Comparison of ENCODE assay signal across 1 cellular context in genomic region chr12:118016424-118017264, GRCh38.
A peak's percentile ranks its signal among the peaks of the same experiment; 100 is the strongest.
TF ChIP-seq lines count a peak whose summit lies in the region.

A gene with protein sequence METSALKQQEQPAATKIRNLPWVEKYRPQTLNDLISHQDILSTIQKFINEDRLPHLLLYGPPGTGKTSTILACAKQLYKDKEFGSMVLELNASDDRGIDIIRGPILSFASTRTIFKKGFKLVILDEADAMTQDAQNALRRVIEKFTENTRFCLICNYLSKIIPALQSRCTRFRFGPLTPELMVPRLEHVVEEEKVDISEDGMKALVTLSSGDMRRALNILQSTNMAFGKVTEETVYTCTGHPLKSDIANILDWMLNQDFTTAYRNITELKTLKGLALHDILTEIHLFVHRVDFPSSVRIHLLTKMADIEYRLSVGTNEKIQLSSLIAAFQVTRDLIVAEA (plus strand): TSS chr12:118016703. CDS start chr12:118016828, 125 bp downstream.

TF ChIP-seq in GM12878, 131 proteins besides CTCF, POLR2A, EP300 and RAD21 (continued from another document and continues in another):
- TF ChIP-seq KDM1A (IDR thresholded peaks at IDR 0.05; ENCODE audit: borderline replicate concordance) (no peak), MYC (IDR thresholded peaks at IDR 0.05; ENCODE audit: insufficient read depth, insufficient read length, insufficient replicate concordance, low read length, severe bottlenecking) (no peak), FOS (IDR thresholded peaks at IDR 0.05; ENCODE audit: borderline replicate concordance, extremely low read depth, insufficient read length) (no peak), LARP7 (IDR thresholded peaks at IDR 0.05) (no peak; the same call in 1 of the 2 replicates), TCF7 (IDR thresholded peaks at IDR 0.05; ENCODE audit: borderline replicate concordance) (no peak), SREBF2 (IDR thresholded peaks at IDR 0.05; ENCODE audit: low read length) (no peak), CHD4 (IDR thresholded peaks at IDR 0.05) (no peak), ELK1 (IDR thresholded peaks at IDR 0.05; ENCODE audit: low read depth, low read length) (peak; percentile 25; the same call in 1 of the 2 replicates), PAX8 (IDR thresholded peaks at IDR 0.05) (no peak), KAT2A (conservative IDR thresholded peaks at IDR 0.05; ENCODE audit: control insufficient read depth, low read depth, low read length) (no peak), CUX1 (IDR thresholded peaks at IDR 0.05; ENCODE audit: insufficient replicate concordance, low read depth, low read length) (no peak), CEBPZ (IDR thresholded peaks at IDR 0.05; ENCODE audit: low read depth, low read length) (no peak), CHD2 (IDR thresholded peaks at IDR 0.05; ENCODE audit: borderline replicate concordance, low read depth, low read length) (peak; percentile 100), GABPA (IDR thresholded peaks at IDR 0.05; ENCODE audit: low read depth) (peak; percentile 74), PAX5 (IDR thresholded peaks at IDR 0.05; ENCODE audit: borderline replicate concordance, low read depth, low read length) (no peak; the same call in 1 of the 2 replicates), SUZ12 (IDR thresholded peaks at IDR 0.05; ENCODE audit: unreplicated experiment) (no peak), MXI1 (IDR thresholded peaks at IDR 0.05; ENCODE audit: low read depth, low read length) (peak; percentile 100), RBBP5 (conservative IDR thresholded peaks at IDR 0.05) (no peak), EGR1 (IDR thresholded peaks at IDR 0.05; ENCODE audit: borderline replicate concordance in 1 of 2, low read depth in 2 of 2, low read length in 2 of 2) (0 out of 3 replicates have a peak, but pooled peaks of 1 of the 2 experiments have one; percentile 38), SREBF1 (IDR thresholded peaks at IDR 0.05; ENCODE audit: low read length) (no peak), ZNF592 (IDR thresholded peaks at IDR 0.05) (no peak), RFX5 (IDR thresholded peaks at IDR 0.05; ENCODE audit: low read depth, low read length) (0 out of 2 replicates have a peak, but pooled peaks have one; percentile 16), KLF5 (IDR thresholded peaks at IDR 0.05; ENCODE audit: partially characterized antibody) (no peak), EZH2 (IDR thresholded peaks at IDR 0.05; ENCODE audit: borderline replicate concordance, control insufficient read depth, low read depth, low read length) (no peak), SMAD5 (IDR thresholded peaks at IDR 0.05; ENCODE audit: low read depth) (peak; percentile 53; the same call in 1 of the 2 replicates), ZSCAN29 (IDR thresholded peaks at IDR 0.05) (no peak), TARDBP (IDR thresholded peaks at IDR 0.05; ENCODE audit: borderline replicate concordance) (no peak), BMI1 (IDR thresholded peaks at IDR 0.05; ENCODE audit: borderline replicate concordance) (peak; percentile 100), NFIC (IDR thresholded peaks at IDR 0.05; ENCODE audit: low read depth, low read length) (no peak), MYB (IDR thresholded peaks at IDR 0.05; ENCODE audit: borderline replicate concordance, low read depth, low read length) (0 out of 2 replicates have a peak, but pooled peaks have one; percentile 40), ZNF384 (IDR thresholded peaks at IDR 0.05; ENCODE audit: borderline replicate concordance, low read depth, low read length) (0 out of 2 replicates have a peak, but pooled peaks have one; percentile 10), HDAC6 (IDR thresholded peaks at IDR 0.05; ENCODE audit: unreplicated experiment) (no peak), SUPT20H (IDR thresholded peaks at IDR 0.05; ENCODE audit: borderline replicate concordance, control insufficient read depth, low read depth, low read length) (no peak), ZNF24 (IDR thresholded peaks at IDR 0.05) (no peak)
- TF ChIP-seq, protein P1, sequence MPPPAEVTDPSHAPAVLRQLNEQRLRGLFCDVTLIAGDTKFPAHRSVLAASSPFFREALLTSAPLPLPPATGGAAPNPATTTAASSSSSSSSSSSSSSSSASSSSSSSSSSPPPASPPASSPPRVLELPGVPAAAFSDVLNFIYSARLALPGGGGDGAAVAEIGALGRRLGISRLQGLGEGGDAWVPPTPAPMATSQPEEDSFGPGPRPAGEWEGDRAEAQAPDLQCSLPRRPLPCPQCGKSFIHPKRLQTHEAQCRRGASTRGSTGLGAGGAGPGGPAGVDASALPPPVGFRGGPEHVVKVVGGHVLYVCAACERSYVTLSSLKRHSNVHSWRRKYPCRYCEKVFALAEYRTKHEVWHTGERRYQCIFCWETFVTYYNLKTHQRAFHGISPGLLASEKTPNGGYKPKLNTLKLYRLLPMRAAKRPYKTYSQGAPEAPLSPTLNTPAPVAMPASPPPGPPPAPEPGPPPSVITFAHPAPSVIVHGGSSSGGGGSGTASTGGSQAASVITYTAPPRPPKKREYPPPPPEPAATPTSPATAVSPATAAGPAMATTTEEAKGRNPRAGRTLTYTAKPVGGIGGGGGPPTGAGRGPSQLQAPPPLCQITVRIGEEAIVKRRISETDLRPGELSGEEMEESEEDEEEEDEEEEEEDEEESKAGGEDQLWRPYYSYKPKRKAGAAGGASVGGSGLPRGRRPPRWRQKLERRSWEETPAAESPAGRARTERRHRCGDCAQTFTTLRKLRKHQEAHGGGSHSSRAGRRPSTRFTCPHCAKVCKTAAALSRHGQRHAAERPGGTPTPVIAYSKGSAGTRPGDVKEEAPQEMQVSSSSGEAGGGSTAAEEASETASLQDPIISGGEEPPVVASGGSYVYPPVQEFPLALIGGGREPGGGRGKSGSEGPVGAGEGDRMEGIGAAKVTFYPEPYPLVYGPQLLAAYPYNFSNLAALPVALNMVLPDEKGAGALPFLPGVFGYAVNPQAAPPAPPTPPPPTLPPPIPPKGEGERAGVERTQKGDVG (CRISPR knock-in tag; IDR thresholded peaks at IDR 0.05): no peak
- TF ChIP-seq, protein P2, sequence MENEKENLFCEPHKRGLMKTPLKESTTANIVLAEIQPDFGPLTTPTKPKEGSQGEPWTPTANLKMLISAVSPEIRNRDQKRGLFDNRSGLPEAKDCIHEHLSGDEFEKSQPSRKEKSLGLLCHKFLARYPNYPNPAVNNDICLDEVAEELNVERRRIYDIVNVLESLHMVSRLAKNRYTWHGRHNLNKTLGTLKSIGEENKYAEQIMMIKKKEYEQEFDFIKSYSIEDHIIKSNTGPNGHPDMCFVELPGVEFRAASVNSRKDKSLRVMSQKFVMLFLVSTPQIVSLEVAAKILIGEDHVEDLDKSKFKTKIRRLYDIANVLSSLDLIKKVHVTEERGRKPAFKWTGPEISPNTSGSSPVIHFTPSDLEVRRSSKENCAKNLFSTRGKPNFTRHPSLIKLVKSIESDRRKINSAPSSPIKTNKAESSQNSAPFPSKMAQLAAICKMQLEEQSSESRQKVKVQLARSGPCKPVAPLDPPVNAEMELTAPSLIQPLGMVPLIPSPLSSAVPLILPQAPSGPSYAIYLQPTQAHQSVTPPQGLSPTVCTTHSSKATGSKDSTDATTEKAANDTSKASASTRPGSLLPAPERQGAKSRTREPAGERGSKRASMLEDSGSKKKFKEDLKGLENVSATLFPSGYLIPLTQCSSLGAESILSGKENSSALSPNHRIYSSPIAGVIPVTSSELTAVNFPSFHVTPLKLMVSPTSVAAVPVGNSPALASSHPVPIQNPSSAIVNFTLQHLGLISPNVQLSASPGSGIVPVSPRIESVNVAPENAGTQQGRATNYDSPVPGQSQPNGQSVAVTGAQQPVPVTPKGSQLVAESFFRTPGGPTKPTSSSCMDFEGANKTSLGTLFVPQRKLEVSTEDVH (IDR thresholded peaks at IDR 0.05; ENCODE audit: low read depth, partially characterized antibody): peak; percentile 72
- TF ChIP-seq, protein P3, sequence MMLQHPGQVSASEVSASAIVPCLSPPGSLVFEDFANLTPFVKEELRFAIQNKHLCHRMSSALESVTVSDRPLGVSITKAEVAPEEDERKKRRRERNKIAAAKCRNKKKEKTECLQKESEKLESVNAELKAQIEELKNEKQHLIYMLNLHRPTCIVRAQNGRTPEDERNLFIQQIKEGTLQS (IDR thresholded peaks at IDR 0.05; ENCODE audit: borderline replicate concordance, extremely low read depth, low read depth, low read length): no peak
